27 cellular contexts compared by ENCODE assay signal in genomic region chr10:82409671-82410070, GRCh38.
"Had no signal": no experiment of that assay in that cellular context is flagged by ENCODE, and none has a peak within 500 bp of the region (broad histone marks: within the 10 kb centered on the region; RNA-seq: fewer than 3 reads in every experiment).

No MANE protein-coding gene starts in this region.

- H3K9ac ChIP-seq: KMS-11 had no signal

- H3K4me1 ChIP-seq: ascending aorta, body of pancreas had no signal

- FAIRE-seq: bronchial epithelial cell, TTC549 had no signal

- H3K4me3 ChIP-seq: ascending aorta, body of pancreas, PC-9 had no signal

- DNase-seq: activated B cell treated with CpG ODN at 0.5 μM for 24 hours; activated CD4-positive, alpha-beta memory T cell treated with anti-CD3 and anti-CD28 coated beads for 36 hours; activated CD4-positive, alpha-beta T cell treated with anti-CD3 and anti-CD28 coated beads for 1 hour; activated CD4-positive, alpha-beta T cell treated with anti-CD3 and anti-CD28 coated beads, Interleukin-2, amount 10 ng/mL, durations not matched to agents 24 days and 14 days; activated CD8-positive, alpha-beta memory T cell treated with anti-CD3 and anti-CD28 coated beads for 24 hours; activated effector memory CD4-positive, alpha-beta T cell treated with anti-CD3 and anti-CD28 coated beads, Interleukin-2, amount 50 U/mL, for 16 hours; activated naive CD4-positive, alpha-beta T cell treated with Interleukin-2 at 50 U/mL for 16 hours; activated naive CD8-positive, alpha-beta T cell treated with anti-CD3 and anti-CD28 coated beads, Interleukin-2, amount 50 U/mL, for 24 hours; activated T-cell treated with anti-CD3 and anti-CD28 coated beads, Interleukin-2, amount 50 U/mL, for 4 hours; amniotic stem cell; body of pancreas; central memory CD4-positive, alpha-beta T cell; NCI-H1105 treated with DMSO at 0.1 percent for 48 hours; NCI-H1436 treated with DMSO at 0.1 percent for 48 hours; NCI-H187; NCI-H2081; NCI-H2227 treated with DMSO at 0.1 percent for 48 hours; NCI-H510A treated with DMSO at 0.1 percent for 48 hours; PC-9; SHP77 treated with DMSO at 0.1 percent for 48 hours; T-helper 17 cell; T1000 had no signal

- H3K9me3 ChIP-seq: ascending aorta, body of pancreas had no signal

- H3K36me3 ChIP-seq: ascending aorta had no signal

- H3K27ac ChIP-seq: ascending aorta, body of pancreas, KMS-11, PC-9 had no signal

- H3K27me3 ChIP-seq: ascending aorta, body of pancreas had no signal

- H2AFZ ChIP-seq: PC-9 had no signal

- H3K4me2 ChIP-seq: KMS-11, PC-9 had no signal

- ATAC-seq: activated naive CD4-positive, alpha-beta T cell treated with anti-CD3 and anti-CD28 coated beads, Interleukin-2, amount 50 U/mL, for 72 hours; activated naive CD8-positive, alpha-beta T cell treated with anti-CD3 and anti-CD28 coated beads, Interleukin-2, amount 50 U/mL, for 24 hours; activated T-cell treated with anti-CD3 and anti-CD28 coated beads, Interleukin-2, amount 50 U/mL, for 4 hours; body of pancreas; T-helper 17 cell had no signal
